ENCODE assay signal across 1 cellular context in genomic region chr1:222589462-222590302, GRCh38.
TF ChIP-seq lines count a peak whose summit lies in the region.

Gene TAF1A (minus strand): TSS chr1:222589933.

TF ChIP-seq in HepG2, 621 proteins besides CTCF, POLR2A, EP300 and RAD21 (continued from another document and continues in another):
- TF ChIP-seq RNF219 (CRISPR knock-in tag; IDR thresholded peaks at IDR 0.05) (no peak), MLX (CRISPR knock-in tag; IDR thresholded peaks at IDR 0.05) (peak; percentile 20; the same call in 1 of the 2 replicates), RXRB (CRISPR knock-in tag; IDR thresholded peaks at IDR 0.05; ENCODE audit: borderline replicate concordance) (no peak), ZNF674 (CRISPR knock-in tag; IDR thresholded peaks at IDR 0.05; ENCODE audit: low read depth) (no peak), ZSCAN22 (CRISPR knock-in tag; IDR thresholded peaks at IDR 0.05) (no peak), ZNF800 (CRISPR knock-in tag; IDR thresholded peaks at IDR 0.05) (peak; percentile 58; the same call in 1 of the 2 replicates), BORCS8-MEF2B (CRISPR knock-in tag; IDR thresholded peaks at IDR 0.05) (peak; percentile 50; the same call in 1 of the 2 replicates), PAWR (CRISPR knock-in tag; IDR thresholded peaks at IDR 0.05; ENCODE audit: borderline replicate concordance) (no peak), REPIN1 (CRISPR knock-in tag; IDR thresholded peaks at IDR 0.05; ENCODE audit: borderline replicate concordance, low read depth) (0 out of 2 replicates have a peak, but pooled peaks have one; percentile 41), CSRNP2 (CRISPR knock-in tag; conservative IDR thresholded peaks at IDR 0.05; ENCODE audit: low read depth) (no peak), SMAD3 (CRISPR knock-in tag; IDR thresholded peaks at IDR 0.05) (peak; percentile 70; the same call in 1 of the 2 replicates), NR1H2 (CRISPR knock-in tag; IDR thresholded peaks at IDR 0.05; ENCODE audit: borderline replicate concordance, low read depth) (no peak), HCFC1 (IDR thresholded peaks at IDR 0.05; ENCODE audit: low read depth, low read length) (peak; percentile 19; the same call in 1 of the 2 replicates), ZBTB10 (CRISPR knock-in tag; IDR thresholded peaks at IDR 0.05; ENCODE audit: borderline replicate concordance) (peak; percentile 59; the same call in 1 of the 2 replicates), CREB3 (CRISPR knock-in tag; IDR thresholded peaks at IDR 0.05) (no peak), ELF4 (CRISPR knock-in tag; IDR thresholded peaks at IDR 0.05; ENCODE audit: borderline replicate concordance) (peak; percentile 91), NR2F6 (IDR thresholded peaks at IDR 0.05) (0 out of 2 replicates have a peak, but pooled peaks have one; percentile 28), NR2F6 (CRISPR knock-in tag; IDR thresholded peaks at IDR 0.05) (peak; percentile 64; the same call in 1 of the 2 replicates), ZNF556 (CRISPR knock-in tag; IDR thresholded peaks at IDR 0.05; ENCODE audit: borderline replicate concordance) (no peak), ZKSCAN5 (CRISPR knock-in tag; IDR thresholded peaks at IDR 0.05) (no peak), NFKB2 (CRISPR knock-in tag; IDR thresholded peaks at IDR 0.05; ENCODE audit: borderline replicate concordance) (no peak; the same call in 1 of the 2 replicates), ZNF234 (CRISPR knock-in tag; conservative IDR thresholded peaks at IDR 0.05) (no peak), ZNF276 (CRISPR knock-in tag; IDR thresholded peaks at IDR 0.05; ENCODE audit: low read depth) (no peak), TEF (CRISPR knock-in tag; IDR thresholded peaks at IDR 0.05) (0 out of 2 replicates have a peak, but pooled peaks have one; percentile 44), BATF2 (CRISPR knock-in tag; IDR thresholded peaks at IDR 0.05) (no peak), MBD4 (IDR thresholded peaks at IDR 0.05; ENCODE audit: borderline replicate concordance, low read length) (no peak), FOXO4 (CRISPR knock-in tag; conservative IDR thresholded peaks at IDR 0.05) (no peak), KDM5B (CRISPR knock-in tag; IDR thresholded peaks at IDR 0.05; ENCODE audit: borderline replicate concordance) (no peak; the same call in 1 of the 2 replicates), PAF1 (CRISPR knock-in tag; IDR thresholded peaks at IDR 0.05) (no peak), NFYB (CRISPR knock-in tag; IDR thresholded peaks at IDR 0.05) (peak; percentile 55; the same call in 1 of the 2 replicates), SMAD9 (CRISPR knock-in tag; IDR thresholded peaks at IDR 0.05) (no peak), XRCC5 (optimal IDR thresholded peaks at IDR 0.05; ENCODE audit: low read length) (peak; percentile 61), NAIF1 (CRISPR knock-in tag; IDR thresholded peaks at IDR 0.05; ENCODE audit: borderline replicate concordance) (no peak; the same call in 1 of the 2 replicates), NKX3-1 (CRISPR knock-in tag; IDR thresholded peaks at IDR 0.05) (no peak), ZNF24 (IDR thresholded peaks at IDR 0.05) (no peak), ZFP1 (CRISPR knock-in tag; IDR thresholded peaks at IDR 0.05) (no peak), ELK4 (CRISPR knock-in tag; IDR thresholded peaks at IDR 0.05; ENCODE audit: borderline replicate concordance) (no peak), ZSCAN9 (CRISPR knock-in tag; IDR thresholded peaks at IDR 0.05; ENCODE audit: borderline replicate concordance) (no peak), ZNF790 (CRISPR knock-in tag; IDR thresholded peaks at IDR 0.05; ENCODE audit: borderline replicate concordance) (no peak), NFATC3 (CRISPR knock-in tag; IDR thresholded peaks at IDR 0.05) (no peak), ZBTB43 (CRISPR knock-in tag; conservative IDR thresholded peaks at IDR 0.05) (peak; percentile 42), HNRNPK (IDR thresholded peaks at IDR 0.05; ENCODE audit: low read depth, low read length, poor library complexity, severe bottlenecking) (no peak), ETV6 (CRISPR knock-in tag; conservative IDR thresholded peaks at IDR 0.05) (peak; percentile 78; the same call in 1 of the 2 replicates), ZNF34 (CRISPR knock-in tag; IDR thresholded peaks at IDR 0.05; ENCODE audit: borderline replicate concordance) (no peak), FOXJ3 (CRISPR knock-in tag; IDR thresholded peaks at IDR 0.05; ENCODE audit: borderline replicate concordance) (peak; percentile 58; the same call in 1 of the 2 replicates)
